27 cellular contexts compared by ENCODE assay signal in the genomic region with DNA sequence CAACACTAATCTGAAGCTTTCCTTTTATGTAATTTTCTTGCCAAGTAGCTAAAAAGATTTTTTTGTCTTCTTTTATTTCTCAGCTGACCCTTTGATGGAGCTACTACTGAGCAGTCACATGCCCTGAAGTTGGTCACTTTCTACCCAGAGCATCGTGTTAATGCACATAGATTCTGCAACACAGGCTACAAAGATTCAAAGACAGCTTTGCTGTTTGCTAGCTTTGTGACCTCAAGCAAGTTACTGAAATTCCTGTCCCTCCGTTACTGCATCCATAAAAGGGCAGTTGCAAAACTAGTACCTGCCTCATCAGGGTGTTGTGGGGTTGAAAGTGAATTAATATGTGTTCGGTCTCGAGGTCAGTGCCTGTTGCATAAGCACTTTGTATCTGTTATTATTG.
A peak's percentile ranks its signal among the peaks of the same experiment; 100 is the strongest.
DNase-seq lines count a peak whose midpoint lies in the region; ATAC-seq, FAIRE-seq and TF ChIP-seq lines count a peak whose summit lies in the region.
"Had no signal": no experiment of that assay in that cellular context is flagged by ENCODE, and none has a peak within 500 bp of the region (broad histone marks: within the 10 kb centered on the region; RNA-seq: fewer than 3 reads in every experiment).

No MANE protein-coding gene starts in this region.

- H3K36me3 Mint-ChIP-seq in MCF 10A (ENCODE audit: insufficient read depth, unreplicated experiment), result no peaks in the 10 kb centered on the region
- H3K36me3 Mint-ChIP-seq: activated naive CD8-positive, alpha-beta T cell; naive thymus-derived CD8-positive, alpha-beta T cell; stimulated activated memory B cell treated with anti-CD40 and anti-IgM and Interleukin-4, amounts not matched to agents 10 μg/mL and 1 μg/mL and 100 μg/mL, for 72 hours had no signal

- H3K4me3 ChIP-seq in smooth muscle cell, result no peak overlapping the region
- H3K4me3 ChIP-seq: BLaER1, esophagus muscularis mucosa, gastrocnemius medialis, lung, upper lobe of left lung had no signal

- H3K4me2 ChIP-seq in smooth muscle cell, result peak overlapping the region; percentile 21
- H3K4me2 ChIP-seq: BLaER1 had no signal

- no peak overlapping the region for H3K27ac Mint-ChIP-seq in MCF 10A (ENCODE audit: low read depth, unreplicated experiment)
- H3K27ac Mint-ChIP-seq: activated CD4-positive, alpha-beta T cell treated with anti-CD3 and anti-CD28 coated beads, Interleukin-2, amount 10 ng/mL, durations not matched to agents 24 days and 14 days; activated naive CD8-positive, alpha-beta T cell; naive thymus-derived CD8-positive, alpha-beta T cell; stimulated activated memory B cell treated with anti-CD40 and anti-IgM and Interleukin-4, amounts not matched to agents 10 μg/mL and 1 μg/mL and 100 μg/mL, for 72 hours had no signal

- H3K27me3 ChIP-seq in foreskin keratinocyte, result no peaks in the 10 kb centered on the region
- no peaks in the 10 kb centered on the region for H3K27me3 ChIP-seq in smooth muscle cell (ENCODE audit: low read depth)
- H3K27me3 ChIP-seq: BLaER1, esophagus muscularis mucosa, gastrocnemius medialis, upper lobe of left lung had no signal

- H3K79me2 ChIP-seq in smooth muscle cell (ENCODE audit: low read depth), result no peaks in the 10 kb centered on the region

- H3K4me3 Mint-ChIP-seq in MCF 10A (ENCODE audit: unreplicated experiment), result no peak overlapping the region
- H3K4me3 Mint-ChIP-seq: activated CD4-positive, alpha-beta T cell treated with anti-CD3 and anti-CD28 coated beads, Interleukin-2, amount 10 ng/mL, durations not matched to agents 24 days and 14 days; activated naive CD8-positive, alpha-beta T cell; naive thymus-derived CD8-positive, alpha-beta T cell; stimulated activated memory B cell treated with anti-CD40 and anti-IgM and Interleukin-4, amounts not matched to agents 10 μg/mL and 1 μg/mL and 100 μg/mL, for 72 hours had no signal

- no peaks in the 10 kb centered on the region for H3K9me3 Mint-ChIP-seq in MCF 10A (ENCODE audit: unreplicated experiment)
- H3K9me3 Mint-ChIP-seq: activated CD4-positive, alpha-beta T cell treated with anti-CD3 and anti-CD28 coated beads, Interleukin-2, amount 10 ng/mL, durations not matched to agents 24 days and 14 days had no signal

- 49% methylated on average over 4 of the region's 4 CpGs for WGBS in smooth muscle cell (ENCODE audit: low lambda C conversion rate)

- peaks cover 5% of the 10 kb centered on the region for H3K27me3 Mint-ChIP-seq in MCF 10A (ENCODE audit: insufficient read depth, unreplicated experiment)
- H3K27me3 Mint-ChIP-seq: activated CD4-positive, alpha-beta T cell treated with anti-CD3 and anti-CD28 coated beads, Interleukin-2, amount 10 ng/mL, durations not matched to agents 24 days and 14 days; stimulated activated memory B cell treated with anti-CD40 and anti-IgM and Interleukin-4, amounts not matched to agents 10 μg/mL and 1 μg/mL and 100 μg/mL, for 72 hours had no signal

- CTCF ChIA-PET in MCF 10A (lab: Yijun Ruan, JAX), result interaction anchor here (0.6 to 1.3 kb wide), 4 partner anchors 10 to 178 kb away, joined by 3 to 5 read pairs (median 4); no protein-coding TSS in a partner anchor

- no peaks in the 10 kb centered on the region for H4K20me1 ChIP-seq in smooth muscle cell (ENCODE audit: low read depth)
- H4K20me1 ChIP-seq: BLaER1 had no signal

- TF ChIP-seq CTCF in MCF 10A (IDR thresholded peaks at IDR 0.05; ENCODE audit: unreplicated experiment) (no peak), foreskin keratinocyte (conservative IDR thresholded peaks at IDR 0.05) (no peak), smooth muscle cell (IDR thresholded peaks at IDR 0.05; ENCODE audit: borderline replicate concordance, insufficient read depth, poor library complexity, severe bottlenecking) (no peak)

- H3K9ac ChIP-seq in smooth muscle cell (ENCODE audit: low read depth), result peak overlapping the region; percentile 43
- H3K9ac ChIP-seq: BLaER1 had no signal

- no peaks in the 10 kb centered on the region for H3K36me3 ChIP-seq in smooth muscle cell (ENCODE audit: low read depth)
- H3K36me3 ChIP-seq: BLaER1, esophagus muscularis mucosa, gastrocnemius medialis, upper lobe of left lung had no signal

- DNase-seq in M059J (ENCODE audit: low read depth) (peak; percentile 74), MCF 10A (ENCODE audit: unreplicated experiment) (peak; percentile 1), foreskin keratinocyte (no peak), smooth muscle cell (lab: John Stamatoyannopoulos, UW; ENCODE audit: unreplicated experiment) (no peak), HTR-8/SVneo (ENCODE audit: insufficient read length, low spot score) (no peak), NCI-H526 (lab: John Stamatoyannopoulos, UW) (no peak)
- DNase-seq: activated CD4-positive, alpha-beta T cell treated with anti-CD3 and anti-CD28 coated beads, Interleukin-2, amount 10 ng/mL, durations not matched to agents 24 days and 14 days; activated CD8-positive, alpha-beta memory T cell treated with anti-CD3 and anti-CD28 coated beads for 24 hours; cortex of kidney; DMS153; effector memory CD4-positive, alpha-beta T cell; gastrocnemius medialis; naive thymus-derived CD8-positive, alpha-beta T cell; NCI-H1105; NCI-H187 treated with DMSO at 0.1 percent for 48 hours; NCI-H524; NK-92 treated with Interleukin-12 subunit alpha and Interleukin-12 subunit beta, amount 100 ng/mL, for 24 hours; T-helper 9 cell had no signal

- H3K4me1 ChIP-seq in foreskin keratinocyte (no peaks in the 10 kb centered on the region), smooth muscle cell (ENCODE audit: low read depth) (peaks cover 4% of the 10 kb centered on the region)
- H3K4me1 ChIP-seq: esophagus muscularis mucosa, gastrocnemius medialis, upper lobe of left lung had no signal

- POLR2A ChIA-PET in MCF 10A (lab: Yijun Ruan, JAX), result interaction anchor here (1.0 kb wide), 1 partner anchor 36 kb away, joined by 3 read pairs; no protein-coding TSS in a partner anchor

- peak overlapping the region; percentile 11 for H3K27ac ChIP-seq in foreskin keratinocyte
- H3K27ac ChIP-seq in smooth muscle cell (ENCODE audit: low read depth), result peak overlapping the region; percentile 83
- H3K27ac ChIP-seq: BLaER1, esophagus muscularis mucosa, gastrocnemius medialis, upper lobe of left lung had no signal

- H3F3A ChIP-seq in smooth muscle cell (ENCODE audit: low read depth), result no peaks in the 10 kb centered on the region

- peaks cover 6% of the 10 kb centered on the region for H3K4me1 Mint-ChIP-seq in MCF 10A (ENCODE audit: insufficient read depth, unreplicated experiment)
- H3K4me1 Mint-ChIP-seq: activated CD4-positive, alpha-beta T cell treated with anti-CD3 and anti-CD28 coated beads, Interleukin-2, amount 10 ng/mL, durations not matched to agents 24 days and 14 days; stimulated activated memory B cell treated with anti-CD40 and anti-IgM and Interleukin-4, amounts not matched to agents 10 μg/mL and 1 μg/mL and 100 μg/mL, for 72 hours had no signal

- H3K9me3 ChIP-seq in smooth muscle cell (replicated peaks; ENCODE audit: low read depth), result no peaks in the 10 kb centered on the region
- H3K9me3 ChIP-seq: BLaER1, esophagus muscularis mucosa, gastrocnemius medialis, upper lobe of left lung had no signal

- H2AFZ ChIP-seq in smooth muscle cell (ENCODE audit: low read depth), result no peak overlapping the region

- ATAC-seq in foreskin keratinocyte, result no peak
- ATAC-seq in HG03460 (IDR thresholded peaks at IDR 0.05; ENCODE audit: unreplicated experiment), result no peak
- no peak for ATAC-seq in HG03097 (IDR thresholded peaks at IDR 0.05; ENCODE audit: low FRiP score, unreplicated experiment)
- ATAC-seq: gastrocnemius medialis; naive thymus-derived CD8-positive, alpha-beta T cell; stimulated activated memory B cell treated with anti-CD40 and anti-IgM and Interleukin-4, amounts not matched to agents 10 μg/mL and 1 μg/mL and 100 μg/mL, for 72 hours had no signal

- no peak for FAIRE-seq in HTR-8/SVneo (lab: Jason Lieb, UNC)
- FAIRE-seq: GM12891 had no signal

- intact Hi-C loops in MCF 10A (cut with micrococcal nuclease), result no loop called here

- BruUV-seq in MCF 10A (replicated peaks; lab: Mats Ljungman, UMichigan), result no TSS peak

Comparison
In these comparisons a context has a peak if more than half of its experiments do, and no peak if none do; other contexts are left out.
1. DNase-seq: peak in M059J (single experiment) and MCF 10A (single experiment); none in foreskin keratinocyte (0 of 2), smooth muscle cell (single experiment), HTR-8/SVneo (single experiment) and NCI-H526 (0 of 2).